Comparison of ENCODE assay signal across 10 cellular contexts in genomic region chr1:2148691-2149090, GRCh38. TPM values are rescaled to one million over a fixed set of nuclear protein-coding genes. Genes with fewer than 3 reads are reported as not detected.
DNase-seq lines count a peak whose midpoint lies in the region; ATAC-seq and TF ChIP-seq lines count a peak whose summit lies in the region.
"Had no signal": no experiment of that assay in that cellular context is flagged by ENCODE, and none has a peak within 500 bp of the region (broad histone marks: within the 10 kb centered on the region; RNA-seq: fewer than 3 reads in every experiment).

No MANE protein-coding gene starts in this region.

- no peaks in the 10 kb centered on the region; the same call in 1 of the 2 replicates for H3F3A ChIP-seq in Loucy (ENCODE audit: low read depth)

- no peaks in the 10 kb centered on the region for H3K27me3 ChIP-seq in Loucy (ENCODE audit: insufficient read depth, low read length, poor library complexity, severe bottlenecking)

- peaks cover 52% of the 10 kb centered on the region for H3K4me1 ChIP-seq in Loucy (ENCODE audit: insufficient read depth, low read length, poor library complexity, severe bottlenecking)

- H3K9me2 ChIP-seq in Loucy (replicated peaks; ENCODE audit: low read depth, low read length): no peaks in the 10 kb centered on the region

- peak overlapping the region; percentile 69 for H3K9ac ChIP-seq in Loucy (ENCODE audit: low read depth, low read length, poor library complexity, severe bottlenecking)

- H3K36me3 ChIP-seq in Loucy (ENCODE audit: insufficient read depth, low read length): no peaks in the 10 kb centered on the region

- peak overlapping the region; percentile 66 for H3K4me3 ChIP-seq in Loucy (ENCODE audit: low read length, poor library complexity, severe bottlenecking)

- no peaks in the 10 kb centered on the region for H3K79me2 ChIP-seq in Loucy (ENCODE audit: insufficient read depth, low read length)

- no peaks in the 10 kb centered on the region for H4K20me1 ChIP-seq in Loucy (ENCODE audit: insufficient read depth, low read length, poor library complexity, severe bottlenecking)

- ATAC-seq in HG03439 (IDR thresholded peaks at IDR 0.05; ENCODE audit: unreplicated experiment) (no peak), GM19328 (IDR thresholded peaks at IDR 0.05; ENCODE audit: unreplicated experiment) (no peak)

- TF ChIP-seq CTCF in Loucy (conservative IDR thresholded peaks at IDR 0.05; ENCODE audit: low read length): no peak

- H2AFZ ChIP-seq in Loucy (ENCODE audit: low read length): peak overlapping the region; percentile 27; the same call in 1 of the 2 replicates

- peak; percentile 52 for DNase-seq in activated CD4-positive, alpha-beta T cell treated with anti-CD3 and anti-CD28 coated beads, Interleukin-2, amount 50 U/mL, for 1 hour
- peak; percentile 55 to 76 for DNase-seq in dermis microvascular lymphatic vessel endothelial cell (ENCODE audit: low read depth in 2 of 2)
- peak; percentile 47 for DNase-seq in stimulated activated CD4-positive, alpha-beta T cell treated with anti-CD3 and anti-CD28 coated beads, Interleukin-4, amount 100 ng/mL, for 24 hours
- no peak for DNase-seq in NCI-H2107 (lab: John Stamatoyannopoulos, UW)
- DNase-seq in ecto neural progenitor cell (ENCODE audit: low spot score): no peak
- DNase-seq: EL, NCI-H1105 treated with DMSO at 0.1 percent for 48 hours had no signal

- H3K4me2 ChIP-seq in Loucy (ENCODE audit: low read depth, low read length, poor library complexity, severe bottlenecking): peak overlapping the region; percentile 81

- no peaks in the 10 kb centered on the region for H3K9me3 ChIP-seq in Loucy (ENCODE audit: insufficient read depth, low read depth, low read length)

RNA-seq across cellular contexts. Expression of gene FAAP20, which starts 45.9 kb away (rescaled TPM):
- total RNA-seq in dermis microvascular lymphatic vessel endothelial cell: 10.3 and 20.9 TPM in 2 replicates

Comparison
In these comparisons a context has a peak if more than half of its experiments do, and no peak if none do; other contexts are left out.
1. DNase-seq: peak in activated CD4-positive, alpha-beta T cell treated with anti-CD3 and anti-CD28 coated beads, Interleukin-2, amount 50 U/mL, for 1 hour (single experiment), dermis microvascular lymphatic vessel endothelial cell (2 of 2) and stimulated activated CD4-positive, alpha-beta T cell treated with anti-CD3 and anti-CD28 coated beads, Interleukin-4, amount 100 ng/mL, for 24 hours (single experiment); none in NCI-H2107 (single experiment) and ecto neural progenitor cell (single experiment).